Comparison of ENCODE assay signal across 1 cellular context in the genomic region with DNA sequence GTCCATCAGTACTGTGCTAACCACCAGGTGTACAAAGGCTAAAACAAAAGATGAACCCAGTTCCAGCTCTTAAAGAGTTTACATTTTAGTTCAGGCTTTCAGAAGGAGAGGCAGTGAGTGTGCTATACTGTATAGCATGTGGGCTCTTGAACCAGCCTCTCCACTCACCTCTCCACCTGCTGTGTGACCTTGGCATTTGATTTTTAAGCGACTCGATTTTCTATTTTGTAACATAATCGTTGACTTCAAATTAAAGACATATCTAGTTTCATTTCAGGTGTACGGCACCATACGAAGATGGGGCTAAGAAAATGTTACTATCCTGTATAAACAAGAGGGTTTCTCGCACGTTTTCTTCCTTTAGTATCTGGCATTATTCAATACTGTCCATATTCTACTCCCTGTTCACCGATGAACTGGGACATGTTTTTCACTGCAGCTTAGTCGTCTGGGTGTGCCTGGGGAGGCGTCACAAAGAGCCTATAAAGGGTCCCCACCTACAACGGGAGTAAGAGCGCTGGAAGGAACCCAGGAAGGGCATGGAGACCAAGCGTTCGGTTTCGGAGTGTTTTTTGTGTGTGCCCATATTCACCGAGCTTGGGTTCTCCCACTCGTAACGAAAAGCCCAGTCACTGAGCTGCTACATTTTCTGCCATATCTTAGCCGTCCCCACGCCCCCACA.
TF ChIP-seq lines count a peak whose summit lies in the region.

No MANE protein-coding gene starts in this region.

TF ChIP-seq in HCT116, 20 proteins besides CTCF, POLR2A, EP300 and RAD21 (continued from another document):
- TF ChIP-seq ZBTB33 (IDR thresholded peaks at IDR 0.05; ENCODE audit: extremely low read depth, insufficient replicate concordance, low read length) (no peak), POLR2AphosphoS5 (IDR thresholded peaks at IDR 0.05; ENCODE audit: low read depth, low read length) (no peak), ZFX (IDR thresholded peaks at IDR 0.05) (no peak), CBX3 (IDR thresholded peaks at IDR 0.05; ENCODE audit: low read depth) (no peak), SRF (IDR thresholded peaks at IDR 0.05; ENCODE audit: low read depth) (no peak), SP1 (IDR thresholded peaks at IDR 0.05; ENCODE audit: low read depth) (no peak)
